In the genomic region with DNA sequence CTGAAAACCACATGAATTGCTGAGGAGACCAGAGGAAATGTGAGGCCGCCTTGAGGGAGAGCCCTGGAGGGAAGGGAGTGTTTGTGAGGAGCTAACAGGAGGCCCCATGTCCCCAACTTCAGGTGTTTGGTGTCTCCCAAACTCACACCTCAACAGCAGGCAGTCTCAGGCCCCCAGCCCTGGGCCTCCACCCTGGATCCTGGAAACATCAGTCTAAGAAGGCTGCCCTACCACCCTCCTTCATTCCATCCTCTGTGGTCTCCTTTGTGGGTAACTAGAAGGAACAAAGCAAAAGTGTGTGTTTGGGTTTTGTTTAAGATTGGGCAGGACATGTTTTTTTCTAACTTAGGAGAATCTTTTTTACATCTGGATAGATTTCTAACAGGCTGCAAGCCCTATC, we compare ENCODE assay signal across 14 cellular contexts.
A peak's percentile ranks its signal among the peaks of the same experiment; 100 is the strongest.
DNase-seq lines count a peak whose midpoint lies in the region; ATAC-seq lines count a peak whose summit lies in the region.
"Had no signal": no experiment of that assay in that cellular context is flagged by ENCODE, and none has a peak within 500 bp of the region (broad histone marks: within the 10 kb centered on the region; RNA-seq: fewer than 3 reads in every experiment).

No MANE protein-coding gene starts in this region.

- ATAC-seq in GM19043 (IDR thresholded peaks at IDR 0.05; ENCODE audit: low read depth, unreplicated experiment) = peak; percentile 15
- peak; percentile 35 for ATAC-seq in HG02870 (IDR thresholded peaks at IDR 0.05; ENCODE audit: unreplicated experiment)
- no peak for ATAC-seq in naive B cell (ENCODE audit: low read depth in 2 of 2)
- ATAC-seq in HG02588 (IDR thresholded peaks at IDR 0.05; ENCODE audit: unreplicated experiment) = no peak
- no peak for ATAC-seq in HG03457 (IDR thresholded peaks at IDR 0.05; ENCODE audit: unreplicated experiment)
- ATAC-seq: CD8-positive, alpha-beta T cell had no signal

- peak overlapping the region in 4 of 6 donors; percentile 6 to 95 (median 68) for H3K27ac Mint-ChIP-seq in naive B cell
- H3K27ac Mint-ChIP-seq: CD8-positive, alpha-beta T cell; H9 had no signal

- no peaks in the 10 kb centered on the region for H3K27me3 Mint-ChIP-seq in naive B cell

- peaks cover 0 to 10% (median 6%) of the 10 kb centered on the region in 7 donors for H3K9me3 Mint-ChIP-seq in naive B cell

- peak overlapping the region in 2 of 8 donors; percentile 48 to 61 for H3K4me3 Mint-ChIP-seq in naive B cell
- H3K4me3 Mint-ChIP-seq: CD8-positive, alpha-beta T cell; H9 had no signal

- peaks cover 0 to 20% (median 16%) of the 10 kb centered on the region in 3 donors for H3K4me1 Mint-ChIP-seq in naive B cell
- H3K4me1 Mint-ChIP-seq: H9 had no signal

- DNase-seq in KG1 (lab: John Stamatoyannopoulos, UW) (peak; percentile 14), naive B cell (no peak), germinal center (ENCODE audit: low spot score) (no peak)
- DNase-seq: Calu3; CD8-positive, alpha-beta T cell; H9; NCI-H1694 treated with DMSO at 0.1 percent for 48 hours; NCI-H748 treated with DMSO at 0.1 percent for 48 hours; OCI-M1; SHP77 had no signal

- H3K36me3 Mint-ChIP-seq in naive B cell = no peaks in the 10 kb centered on the region
- H3K36me3 Mint-ChIP-seq: CD8-positive, alpha-beta T cell had no signal

Comparison
In these comparisons a context has a peak if more than half of its experiments do, and no peak if none do; other contexts are left out.
1. ATAC-seq: peak in GM19043 (single experiment) and HG02870 (single experiment); none in naive B cell (0 of 2), HG02588 (single experiment) and HG03457 (single experiment).